34 cellular contexts compared by ENCODE assay signal in the genomic region with DNA sequence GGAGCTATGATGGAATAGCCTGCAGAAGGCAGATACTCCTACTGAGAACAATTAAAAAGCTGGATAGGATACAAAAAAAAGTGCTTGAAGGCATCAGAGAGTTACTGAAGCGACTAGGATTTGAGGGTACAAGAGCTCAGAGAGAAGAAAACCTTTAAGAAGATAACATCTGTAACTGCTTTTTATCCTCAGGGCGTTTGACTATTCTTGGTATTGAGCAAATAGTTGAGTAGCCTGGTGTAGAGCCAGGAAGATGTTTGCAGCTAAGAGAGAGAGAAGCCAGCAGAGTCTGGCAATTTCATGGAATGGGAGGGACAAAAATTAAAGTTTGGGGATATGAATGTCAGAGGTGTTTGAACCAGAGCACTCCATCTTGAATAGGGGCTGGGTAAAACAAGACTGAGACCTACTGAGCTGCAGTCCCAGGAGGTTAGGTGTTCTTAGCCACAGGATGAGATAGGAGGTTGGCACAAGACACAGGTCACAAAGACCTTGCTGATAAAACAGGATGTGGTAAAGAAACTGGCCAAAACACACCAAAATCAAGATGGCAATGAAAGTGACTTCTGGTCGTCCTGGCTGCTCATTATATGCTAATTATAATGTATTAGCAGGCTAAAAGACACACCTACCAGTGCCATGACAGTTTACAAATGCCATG.
A peak's percentile ranks its signal among the peaks of the same experiment; 100 is the strongest.
DNase-seq lines count a peak whose midpoint lies in the region; ATAC-seq and TF ChIP-seq lines count a peak whose summit lies in the region.
"Had no signal": no experiment of that assay in that cellular context is flagged by ENCODE, and none has a peak within 500 bp of the region (broad histone marks: within the 10 kb centered on the region; RNA-seq: fewer than 3 reads in every experiment).

No MANE protein-coding gene starts in this region.

- no TSS peak for BruUV-seq in PC-9 (replicated peaks; lab: Mats Ljungman, UMichigan)

- no peaks in the 10 kb centered on the region for H3K79me2 ChIP-seq in PC-9 (ENCODE audit: low read depth)

- H3K9me3 ChIP-seq in BLaER1 (no peaks in the 10 kb centered on the region), PC-9 (ENCODE audit: insufficient read depth, low read depth) (no peaks in the 10 kb centered on the region)
- H3K9me3 ChIP-seq: BE2C, right lobe of liver, SK-N-SH, spleen, thoracic aorta, uterus had no signal

- H3K4me3 ChIP-seq in BLaER1 = no peak overlapping the region
- H3K4me3 ChIP-seq in PC-9 = no peak overlapping the region
- H3K4me3 ChIP-seq: right lobe of liver, spleen, thoracic aorta, uterus had no signal

- DNase-seq in cerebellar cortex (ENCODE audit: low spot score) = peak; percentile 3
- no peak for DNase-seq in PC-9
- no peak for DNase-seq in DMS 273 treated with DMSO at 0.1 percent for 48 hours (lab: John Stamatoyannopoulos, UW)
- no peak for DNase-seq in NCI-H748 (lab: John Stamatoyannopoulos, UW; ENCODE audit: unreplicated experiment)
- DNase-seq: activated CD4-positive, alpha-beta T cell treated with anti-CD3 and anti-CD28 coated beads, Interleukin-2, amount 50 U/mL, for 4 hours; activated CD8-positive, alpha-beta memory T cell treated with anti-CD3 and anti-CD28 coated beads, Interleukin-2, amount 10 ng/mL, durations not matched to agents 7 days and 5 days; activated naive CD4-positive, alpha-beta T cell; activated T-cell treated with anti-CD3 and anti-CD28 coated beads, Interleukin-2, amount 50 U/mL, for 48 hours; BE2C; endodermal cell; head of caudate nucleus; Kasumi-1; kidney; midbrain; naive thymus-derived CD8-positive, alpha-beta T cell; NCI-H1048; NCI-H187 treated with DMSO at 0.1 percent for 48 hours; NCI-H2171; NCI-H510A; nucleus accumbens; right lobe of liver; SK-N-SH; spleen; stimulated activated CD8-positive, alpha-beta memory T cell treated with anti-CD3 and anti-CD28 coated beads, Interleukin-4, amount 100 ng/mL, for 48 hours; stimulated activated naive CD8-positive, alpha-beta T cell treated with anti-CD3 and anti-CD28 coated beads, Interleukin-15, amount 100 ng/mL, for 72 hours; uterus had no signal

- no peaks in the 10 kb centered on the region for H4K20me1 ChIP-seq in BLaER1
- no peaks in the 10 kb centered on the region for H4K20me1 ChIP-seq in PC-9 (ENCODE audit: insufficient read depth)

- POLR2A ChIA-PET in PC-9 (lab: Charles Lee; ENCODE audit: unreplicated experiment) = no interaction called here

- H3K27me3 ChIP-seq in BLaER1 (no peaks in the 10 kb centered on the region), PC-9 (ENCODE audit: insufficient read depth, low read depth) (0 out of 2 replicates have a peak, but pooled peaks cover 4% of the 10 kb centered on the region)
- H3K27me3 ChIP-seq: BE2C, right lobe of liver, spleen, uterus had no signal

- H3K36me3 ChIP-seq in BLaER1 (no peaks in the 10 kb centered on the region), PC-9 (ENCODE audit: low read depth) (no peaks in the 10 kb centered on the region)
- H3K36me3 ChIP-seq: BE2C, right lobe of liver, spleen, thoracic aorta, uterus had no signal

- intact Hi-C loops in PC-9 (cut with micrococcal nuclease; ENCODE audit: unreplicated experiment) = no loop called here

- H3K4me1 ChIP-seq in BLaER1 = peaks cover 26% of the 10 kb centered on the region
- H3K4me1 ChIP-seq in PC-9 (replicated peaks; ENCODE audit: insufficient read depth) = no peaks in the 10 kb centered on the region
- H3K4me1 ChIP-seq: BE2C, right lobe of liver, spleen, uterus had no signal

- CTCF ChIA-PET in PC-9 (lab: Charles Lee) = no interaction called here

- no peak overlapping the region for H3K9ac ChIP-seq in BLaER1
- H3K9ac ChIP-seq: SK-N-SH had no signal

- ATAC-seq in GM18867 (IDR thresholded peaks at IDR 0.05; ENCODE audit: unreplicated experiment) (peak; percentile 35), HG03432 (IDR thresholded peaks at IDR 0.05; ENCODE audit: unreplicated experiment) (peak; percentile 38), HG03439 (IDR thresholded peaks at IDR 0.05; ENCODE audit: unreplicated experiment) (no peak)
- ATAC-seq: activated CD4-positive, CD25-positive, alpha-beta regulatory T cell treated with anti-CD3 and anti-CD28 coated beads, Interleukin-2, amount 50 U/mL, for 24 hours; activated CD8-positive, alpha-beta memory T cell treated with anti-CD3 and anti-CD28 coated beads, Interleukin-2, amount 10 ng/mL, durations not matched to agents 7 days and 5 days; esophagus mucosa; HCT116; naive thymus-derived CD8-positive, alpha-beta T cell; right lobe of liver; stimulated activated naive CD8-positive, alpha-beta T cell treated with anti-CD3 and anti-CD28 coated beads, Interleukin-15, amount 100 ng/mL, for 72 hours had no signal

- H3K27ac ChIP-seq in BLaER1 = no peak overlapping the region
- no peak overlapping the region for H3K27ac ChIP-seq in PC-9
- H3K27ac ChIP-seq: right lobe of liver, spleen, thoracic aorta, uterus had no signal

- no peak overlapping the region for H2AFZ ChIP-seq in PC-9

- no peaks in the 10 kb centered on the region for H3F3A ChIP-seq in PC-9 (ENCODE audit: insufficient read depth, low read depth)

- H3K9me2 ChIP-seq in PC-9 (ENCODE audit: insufficient read depth) = no peaks in the 10 kb centered on the region
- H3K9me2 ChIP-seq: SK-N-SH had no signal

- TF ChIP-seq CTCF in PC-9 (conservative IDR thresholded peaks at IDR 0.05) = no peak

- H3K4me2 ChIP-seq in BLaER1 = peak overlapping the region; percentile 60
- H3K4me2 ChIP-seq in PC-9 = no peak overlapping the region
- H3K4me2 ChIP-seq: SK-N-SH had no signal
